21 cellular contexts compared by ENCODE assay signal in genomic region chr1:28450561-28450960, GRCh38. TPM values are rescaled to one million over a fixed set of nuclear protein-coding genes. Genes with fewer than 3 reads are reported as not detected.
DNase-seq lines count a peak whose midpoint lies in the region; ATAC-seq and TF ChIP-seq lines count a peak whose summit lies in the region.
"Had no signal": no experiment of that assay in that cellular context is flagged by ENCODE, and none has a peak within 500 bp of the region (broad histone marks: within the 10 kb centered on the region; RNA-seq: fewer than 3 reads in every experiment).

No MANE protein-coding gene starts in this region.

- peak overlapping the region; percentile 85 for H3K27ac Mint-ChIP-seq in activated CD4-positive, alpha-beta T cell treated with anti-CD3 and anti-CD28 coated beads, Interleukin-2, amount 10 ng/mL, durations not matched to agents 24 days and 14 days
- H3K27ac Mint-ChIP-seq in activated T-helper 17 cell treated with anti-CD3 and anti-CD28 coated beads, Interleukin-2, amount 50 U/mL, for 72 hours: no peak overlapping the region
- H3K27ac Mint-ChIP-seq in GM23338: no peak overlapping the region
- H3K27ac Mint-ChIP-seq: B cell, neural progenitor cell had no signal

- peak overlapping the region; percentile 77 for H3K4me2 ChIP-seq in Loucy (ENCODE audit: low read depth, low read length, poor library complexity, severe bottlenecking)
- no peak overlapping the region for H3K4me2 ChIP-seq in GM23338
- H3K4me2 ChIP-seq: neural progenitor cell had no signal

- peak; percentile 75 for DNase-seq in activated CD4-positive, alpha-beta T cell treated with anti-CD3 and anti-CD28 coated beads, Interleukin-2, amount 10 ng/mL, durations not matched to agents 24 days and 14 days
- no peak for DNase-seq in activated CD4-positive, alpha-beta T cell treated with anti-CD3 and anti-CD28 coated beads, Interleukin-2, amount 50 U/mL, for 48 hours
- DNase-seq in mucosa of descending colon (no peak), GM23338 (ENCODE audit: low spot score) (no peak), brain microvascular endothelial cell (no peak), hypothalamus (lab: John Stamatoyannopoulos, UW) (no peak)
- DNase-seq: activated T-cell treated with anti-CD3 and anti-CD28 coated beads, Interleukin-2, amount 50 U/mL, for 24 hours; body of pancreas; Calu3; colonic mucosa; H7; left lung; NCI-H1436; NCI-H510A; spleen; upper lobe of left lung had no signal

- H3K27me3 Mint-ChIP-seq in activated CD4-positive, alpha-beta T cell treated with anti-CD3 and anti-CD28 coated beads, Interleukin-2, amount 10 ng/mL, durations not matched to agents 24 days and 14 days: no peaks in the 10 kb centered on the region
- H3K27me3 Mint-ChIP-seq in activated T-helper 17 cell treated with anti-CD3 and anti-CD28 coated beads, Interleukin-2, amount 50 U/mL, for 72 hours: no peaks in the 10 kb centered on the region
- peaks cover 4% of the 10 kb centered on the region for H3K27me3 Mint-ChIP-seq in GM23338 (ENCODE audit: insufficient read depth, low read depth, poor library complexity)
- H3K27me3 Mint-ChIP-seq: activated T-cell treated with anti-CD3 and anti-CD28 coated beads, Interleukin-2, amount 50 U/mL, for 24 hours; B cell had no signal

- H3K27ac ChIP-seq in GM23338 (ENCODE audit: low read depth): no peak overlapping the region
- no peak overlapping the region for H3K27ac ChIP-seq in brain microvascular endothelial cell
- H3K27ac ChIP-seq: 22Rv1, body of pancreas, colonic mucosa, left lung, neural progenitor cell, upper lobe of left lung had no signal

- no peak for ATAC-seq in activated T-helper 17 cell treated with anti-CD3 and anti-CD28 coated beads, Interleukin-2, amount 50 U/mL, for 72 hours (replicated peaks)
- peak; percentile 29 for ATAC-seq in mucosa of descending colon
- ATAC-seq in GM23338: no peak
- ATAC-seq: body of pancreas had no signal

- H3K4me3 ChIP-seq in Loucy (ENCODE audit: low read length, poor library complexity, severe bottlenecking) (peak overlapping the region; percentile 61), mucosa of descending colon (no peak overlapping the region), GM23338 (no peak overlapping the region), brain microvascular endothelial cell (ENCODE audit: low read depth, low read length) (no peak overlapping the region)
- H3K4me3 ChIP-seq: body of pancreas, colonic mucosa, left lung, neural progenitor cell, spleen, upper lobe of left lung had no signal

- H3K4me1 Mint-ChIP-seq in activated CD4-positive, alpha-beta T cell treated with anti-CD3 and anti-CD28 coated beads, Interleukin-2, amount 10 ng/mL, durations not matched to agents 24 days and 14 days: peaks cover 29% of the 10 kb centered on the region
- H3K4me1 Mint-ChIP-seq in activated T-helper 17 cell treated with anti-CD3 and anti-CD28 coated beads, Interleukin-2, amount 50 U/mL, for 72 hours: peaks cover 15% of the 10 kb centered on the region
- H3K4me1 Mint-ChIP-seq in GM23338: peaks cover 4% of the 10 kb centered on the region
- H3K4me1 Mint-ChIP-seq: neural progenitor cell had no signal

- intact Hi-C loops in activated CD4-positive, alpha-beta T cell treated with anti-CD3 and anti-CD28 coated beads, Interleukin-2, amount 10 ng/mL, durations not matched to agents 24 days and 14 days (cut with micrococcal nuclease): loop anchor here (1.0 to 5.0 kb wide), 4 partner anchors 11 to 477 kb away; partner anchors contain the start of gene RCC1
- intact Hi-C loops in mucosa of descending colon (cut with DNase I, micrococcal nuclease): no loop called here

- H2AFZ ChIP-seq in Loucy (ENCODE audit: low read length) (no peak overlapping the region), GM23338 (no peak overlapping the region)
- H2AFZ ChIP-seq: neural progenitor cell had no signal

- H3K4me3 Mint-ChIP-seq in activated CD4-positive, alpha-beta T cell treated with anti-CD3 and anti-CD28 coated beads, Interleukin-2, amount 10 ng/mL, durations not matched to agents 24 days and 14 days: peak overlapping the region; percentile 55
- peak overlapping the region; percentile 35 for H3K4me3 Mint-ChIP-seq in activated T-helper 17 cell treated with anti-CD3 and anti-CD28 coated beads, Interleukin-2, amount 50 U/mL, for 72 hours
- no peak overlapping the region for H3K4me3 Mint-ChIP-seq in GM23338
- H3K4me3 Mint-ChIP-seq: activated T-cell treated with anti-CD3 and anti-CD28 coated beads, Interleukin-2, amount 50 U/mL, for 24 hours; B cell; neural progenitor cell had no signal

- peak overlapping the region; percentile 63 for H3K9ac ChIP-seq in Loucy (ENCODE audit: low read depth, low read length, poor library complexity, severe bottlenecking)
- H3K9ac ChIP-seq: neural progenitor cell had no signal

- in situ Hi-C loops in brain microvascular endothelial cell (cut with HindIII; ENCODE audit: low pct_ligation_motif_present, low sequenced_read_pairs): no loop called here

- H3K27me3 ChIP-seq in Loucy (ENCODE audit: insufficient read depth, low read length, poor library complexity, severe bottlenecking) (no peaks in the 10 kb centered on the region), GM23338 (ENCODE audit: insufficient read depth) (no peaks in the 10 kb centered on the region), brain microvascular endothelial cell (replicated peaks) (no peaks in the 10 kb centered on the region)
- H3K27me3 ChIP-seq: body of pancreas, colonic mucosa, left lung, neural progenitor cell, spleen, upper lobe of left lung had no signal

- TF ChIP-seq CTCF in Loucy (conservative IDR thresholded peaks at IDR 0.05; ENCODE audit: low read length): no peak
- no peak for TF ChIP-seq CTCF in mucosa of descending colon (IDR thresholded peaks at IDR 0.05)
- TF ChIP-seq CTCF in GM23338 (conservative IDR thresholded peaks at IDR 0.05; ENCODE audit: low read depth in 2 of 2): no peak
- TF ChIP-seq CTCF in brain microvascular endothelial cell (IDR thresholded peaks at IDR 0.05; ENCODE audit: low read depth, low read length, missing control alignments): no peak

- H3F3A ChIP-seq in Loucy (ENCODE audit: low read depth) (peaks cover 2% of the 10 kb centered on the region; the same call in 1 of the 2 replicates), GM23338 (replicated peaks; ENCODE audit: low read depth) (no peaks in the 10 kb centered on the region)

- H3K79me2 ChIP-seq in Loucy (ENCODE audit: insufficient read depth, low read length) (peaks cover 46% of the 10 kb centered on the region), GM23338 (replicated peaks; ENCODE audit: insufficient read depth) (peaks cover 13% of the 10 kb centered on the region)

- no peaks in the 10 kb centered on the region for H3K9me3 Mint-ChIP-seq in activated CD4-positive, alpha-beta T cell treated with anti-CD3 and anti-CD28 coated beads, Interleukin-2, amount 10 ng/mL, durations not matched to agents 24 days and 14 days
- H3K9me3 Mint-ChIP-seq in activated T-helper 17 cell treated with anti-CD3 and anti-CD28 coated beads, Interleukin-2, amount 50 U/mL, for 72 hours: no peaks in the 10 kb centered on the region
- H3K9me3 Mint-ChIP-seq in GM23338: no peaks in the 10 kb centered on the region
- H3K9me3 Mint-ChIP-seq: activated T-cell treated with anti-CD3 and anti-CD28 coated beads, Interleukin-2, amount 50 U/mL, for 24 hours; neural progenitor cell had no signal

- no peaks in the 10 kb centered on the region for H3K9me3 ChIP-seq in Loucy (ENCODE audit: insufficient read depth, low read depth, low read length)
- H3K9me3 ChIP-seq in mucosa of descending colon: no peaks in the 10 kb centered on the region
- H3K9me3 ChIP-seq: body of pancreas, colonic mucosa, left lung, spleen, upper lobe of left lung had no signal

- H4K20me1 ChIP-seq in Loucy (ENCODE audit: insufficient read depth, low read length, poor library complexity, severe bottlenecking) (no peaks in the 10 kb centered on the region), GM23338 (replicated peaks; ENCODE audit: insufficient read depth) (peaks cover 6% of the 10 kb centered on the region)

- H3K36me3 Mint-ChIP-seq in activated CD4-positive, alpha-beta T cell treated with anti-CD3 and anti-CD28 coated beads, Interleukin-2, amount 10 ng/mL, durations not matched to agents 24 days and 14 days (ENCODE audit: low read depth): peaks cover 12% of the 10 kb centered on the region
- no peaks in the 10 kb centered on the region for H3K36me3 Mint-ChIP-seq in activated T-helper 17 cell treated with anti-CD3 and anti-CD28 coated beads, Interleukin-2, amount 50 U/mL, for 72 hours (ENCODE audit: low read depth)
- H3K36me3 Mint-ChIP-seq in GM23338 (ENCODE audit: low read depth): peaks cover 4% of the 10 kb centered on the region; the same call in 2 of the 3 replicates

- H3K9me2 ChIP-seq in Loucy (replicated peaks; ENCODE audit: low read depth, low read length) (no peaks in the 10 kb centered on the region), GM23338 (ENCODE audit: insufficient read depth) (no peaks in the 10 kb centered on the region)

- H3K4me1 ChIP-seq in Loucy (ENCODE audit: insufficient read depth, low read length, poor library complexity, severe bottlenecking) (peaks cover 41% of the 10 kb centered on the region), mucosa of descending colon (ENCODE audit: low read depth) (peaks cover 8% of the 10 kb centered on the region), GM23338 (ENCODE audit: insufficient read depth) (peaks cover 4% of the 10 kb centered on the region)
- H3K4me1 ChIP-seq: body of pancreas, colonic mucosa, neural progenitor cell had no signal

- no peaks in the 10 kb centered on the region; the same call in 1 of the 2 replicates for H3K36me3 ChIP-seq in Loucy (ENCODE audit: insufficient read depth, low read length)
- H3K36me3 ChIP-seq in mucosa of descending colon (ENCODE audit: low read depth): no peaks in the 10 kb centered on the region
- no peaks in the 10 kb centered on the region for H3K36me3 ChIP-seq in GM23338 (ENCODE audit: insufficient read depth)
- no peaks in the 10 kb centered on the region for H3K36me3 ChIP-seq in brain microvascular endothelial cell (replicated peaks)
- H3K36me3 ChIP-seq: colonic mucosa, neural progenitor cell had no signal

TF ChIP-seq in GM23338, 12 proteins besides CTCF, POLR2A, EP300 and RAD21 (continues in another document):
- TF ChIP-seq POLR2AphosphoS5 (IDR thresholded peaks at IDR 0.05; ENCODE audit: low read depth) (no peak), JUNB (IDR thresholded peaks at IDR 0.05; ENCODE audit: unreplicated experiment) (no peak), EZH2 (IDR thresholded peaks at IDR 0.05; ENCODE audit: low read depth, unreplicated experiment) (no peak), CREB1 (CRISPR knock-in tag; IDR thresholded peaks at IDR 0.05; ENCODE audit: low read depth) (no peak)

RNA-seq across cellular contexts. Expression of gene RCC1, which starts 55.3 kb away (rescaled TPM):
- total RNA-seq in activated CD4-positive, alpha-beta T cell treated with anti-CD3 and anti-CD28 coated beads, Interleukin-2, amount 10 ng/mL, durations not matched to agents 24 days and 14 days: 143 and 145 TPM in 2 replicates
- 100 to 1,000 TPM in 1 of 2 donors, 10 to 100 TPM in 1; 58.6 to 116 TPM for total RNA-seq in activated T-helper 17 cell treated with anti-CD3 and anti-CD28 coated beads, Interleukin-2, amount 50 U/mL, for 72 hours
- 10 to 100 TPM; 23.0 to 34.3 (median 25.3) TPM for total RNA-seq in mucosa of descending colon
- total RNA-seq in GM23338 (2014; rRNA removed; shearing (Covaris generic)): 88.8 and 97.4 TPM in 2 replicates
- 35.6 and 36.9 TPM in 2 replicates for polyA plus RNA-seq in GM23338 (2016; fragmentation: Nextera tagmentation; extraction: Ambion mirVana)
